8 cellular contexts compared by ENCODE assay signal in genomic region chr5:72109625-72110024, GRCh38. TPM values are rescaled to one million over a fixed set of nuclear protein-coding genes. Genes with fewer than 3 reads are reported as not detected.
DNase-seq lines count a peak whose midpoint lies in the region; ATAC-seq and TF ChIP-seq lines count a peak whose summit lies in the region.

No MANE protein-coding gene starts in this region.

- no peak for ATAC-seq in GM21390 (IDR thresholded peaks at IDR 0.05; ENCODE audit: unreplicated experiment)
- no peak for ATAC-seq in stimulated activated naive CD8-positive, alpha-beta T cell treated with anti-CD3 and anti-CD28 coated beads, Interleukin-15, Interleukin-2, amounts not matched to agents 100 U/mL and 50 U/mL, for 24 hours

- no peaks in the 10 kb centered on the region for H3K9me3 ChIP-seq in muscle layer of duodenum (ENCODE audit: control insufficient read depth in 1 of 2, low read length in 2 of 2)

- peaks cover 0 to 11% of the 10 kb centered on the region in 2 donors for H3K4me1 ChIP-seq in muscle layer of duodenum (ENCODE audit: control insufficient read depth in 1 of 2, insufficient read depth in 2 of 2, low read length in 2 of 2)

- H3K27me3 ChIP-seq in BJ (ENCODE audit: control insufficient read depth, insufficient read depth, low read length) (no peaks in the 10 kb centered on the region), muscle layer of duodenum (ENCODE audit: low read depth, low read length) (no peaks in the 10 kb centered on the region)

- peak overlapping the region; percentile 68 for H3K4me3 ChIP-seq in BJ (ENCODE audit: low read depth, low read length)
- H3K4me3 ChIP-seq in muscle layer of duodenum (ENCODE audit: low read depth in 1 of 2, low read length in 2 of 2): peak overlapping the region; percentile 57 to 86

- H3K36me3 ChIP-seq in BJ (ENCODE audit: control insufficient read depth, insufficient read depth, low read length) (no peaks in the 10 kb centered on the region), muscle layer of duodenum (ENCODE audit: control insufficient read depth in 1 of 2, insufficient read depth in 2 of 2, low read length in 2 of 2) (no peaks in the 10 kb centered on the region)

- no peak for DNase-seq in BJ (ENCODE audit: low read depth)
- peak; percentile 93 for DNase-seq in NCI-H146 (lab: John Stamatoyannopoulos, UW)
- DNase-seq in dermis blood vessel endothelial cell: peak; percentile 30
- no peak for DNase-seq in stimulated activated naive CD8-positive, alpha-beta T cell treated with anti-CD3 and anti-CD28 coated beads, Interleukin-15, Interleukin-2, amounts not matched to agents 100 U/mL and 50 U/mL, for 24 hours
- no peak for DNase-seq in activated naive CD4-positive, alpha-beta T cell treated with Interleukin-2 at 50 U/mL for 16 hours
- no peak for DNase-seq in activated CD8-positive, alpha-beta memory T cell treated with anti-CD3 and anti-CD28 coated beads for 24 hours

- CTCF ChIA-PET in BJ (lab: Yijun Ruan, JAX): interaction anchor here (1.0 to 1.9 kb wide), 2 partner anchors 10 to 160 kb away, joined by 3 to 5 read pairs; no protein-coding TSS in a partner anchor

- no peak for TF ChIP-seq CTCF in BJ (IDR thresholded peaks at IDR 0.05; ENCODE audit: insufficient read depth, low read depth, low read length)

- POLR2A ChIA-PET in BJ (lab: Charles Lee): no interaction called here

- H3K27ac ChIP-seq in muscle layer of duodenum (ENCODE audit: low read length): no peak overlapping the region

RNA-seq across cellular contexts. Expression of gene MAP1B, which starts 2.4 kb away (rescaled TPM):
- 27.1 and 30.9 TPM in 2 replicates for polyA plus RNA-seq in BJ (2011; rRNA removed)
- 101 and 174 TPM in 2 replicates for polyA minus RNA-seq in BJ (2011; rRNA and poly(A)+ RNA removed)
- total RNA-seq in dermis blood vessel endothelial cell: 134 and 182 TPM in 2 replicates

Comparison
In these comparisons a context has a peak if more than half of its experiments do, and no peak if none do; other contexts are left out.
1. DNase-seq: peak in NCI-H146 (single experiment) and dermis blood vessel endothelial cell (single experiment); none in BJ (single experiment), stimulated activated naive CD8-positive, alpha-beta T cell treated with anti-CD3 and anti-CD28 coated beads, Interleukin-15, Interleukin-2, amounts not matched to agents 100 U/mL and 50 U/mL, for 24 hours (single experiment), activated naive CD4-positive, alpha-beta T cell treated with Interleukin-2 at 50 U/mL for 16 hours (single experiment) and activated CD8-positive, alpha-beta memory T cell treated with anti-CD3 and anti-CD28 coated beads for 24 hours (single experiment).